In the genomic region with DNA sequence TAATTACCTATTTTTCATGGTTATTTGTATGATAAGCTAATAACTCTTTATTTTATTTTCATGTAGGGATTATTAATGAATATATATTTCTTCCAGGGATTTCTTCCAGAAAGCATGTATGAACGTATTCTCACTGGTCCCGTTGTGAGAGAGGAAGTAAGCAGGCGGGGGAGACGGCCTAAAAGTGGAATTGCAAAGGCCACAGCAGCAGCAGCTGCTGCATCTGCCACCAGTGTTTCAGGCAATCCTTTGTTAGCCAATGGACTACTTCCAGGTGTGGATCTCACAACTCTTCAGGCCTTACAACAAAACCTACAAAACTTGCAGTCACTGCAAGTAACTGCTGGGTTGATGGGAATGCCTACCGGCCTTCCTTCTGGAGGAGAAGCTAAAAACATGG, we compare ENCODE assay signal across 25 cellular contexts.
DNase-seq lines count a peak whose midpoint lies in the region; ATAC-seq lines count a peak whose summit lies in the region.
"Had no signal": no experiment of that assay in that cellular context is flagged by ENCODE, and none has a peak within 500 bp of the region (broad histone marks: within the 10 kb centered on the region; RNA-seq: fewer than 3 reads in every experiment).

No MANE protein-coding gene starts in this region.

- H3K9me3 Mint-ChIP-seq in activated CD4-positive, alpha-beta T cell treated with anti-CD3 and anti-CD28 coated beads, Interleukin-2, amount 10 ng/mL, durations not matched to agents 24 days and 14 days = no peaks in the 10 kb centered on the region
- H3K9me3 Mint-ChIP-seq: CD8-positive, alpha-beta T cell; HFFc6 had no signal

- DNase-seq in Kasumi-1 (lab: John Stamatoyannopoulos, UW) (peak; percentile 38 to 49), MV-4-11 (lab: John Stamatoyannopoulos, UW) (peak; percentile 66), globus pallidus (ENCODE audit: low spot score) (peak; percentile 7), H7 (no peak), iPS-NIHi7 (ENCODE audit: extremely low spot score) (no peak)
- no peak for DNase-seq in activated CD4-positive, alpha-beta T cell treated with anti-CD3 and anti-CD28 coated beads, Interleukin-2, amount 10 ng/mL, durations not matched to agents 24 days and 14 days
- DNase-seq: C1 segment of cervical spinal cord; Caco-2; CD8-positive, alpha-beta T cell; DMS 273 treated with DMSO at 0.1 percent for 48 hours; DMS79; EL; GDM1; HFFc6; NCI-H1694; NCI-H2081; NCI-H2227 treated with DMSO at 0.1 percent for 48 hours; NCI-H526 treated with DMSO at 0.1 percent for 48 hours; SHP77; T-cell had no signal

- no peak overlapping the region for H3K27ac Mint-ChIP-seq in activated CD4-positive, alpha-beta T cell treated with anti-CD3 and anti-CD28 coated beads, Interleukin-2, amount 10 ng/mL, durations not matched to agents 24 days and 14 days
- H3K27ac Mint-ChIP-seq: CD8-positive, alpha-beta T cell; HFFc6; IgD-negative memory B cell; T-cell had no signal

- intact Hi-C loops in activated CD4-positive, alpha-beta T cell treated with anti-CD3 and anti-CD28 coated beads, Interleukin-2, amount 10 ng/mL, durations not matched to agents 24 days and 14 days (cut with micrococcal nuclease) = no loop called here

- H3K36me3 Mint-ChIP-seq in activated CD4-positive, alpha-beta T cell treated with anti-CD3 and anti-CD28 coated beads, Interleukin-2, amount 10 ng/mL, durations not matched to agents 24 days and 14 days (ENCODE audit: low read depth) = peaks cover 12% of the 10 kb centered on the region

- H3K4me3 Mint-ChIP-seq in activated CD4-positive, alpha-beta T cell treated with anti-CD3 and anti-CD28 coated beads, Interleukin-2, amount 10 ng/mL, durations not matched to agents 24 days and 14 days = no peak overlapping the region
- H3K4me3 Mint-ChIP-seq: CD8-positive, alpha-beta T cell; HFFc6; T-cell had no signal

- no peaks in the 10 kb centered on the region for H3K27me3 ChIP-seq in H7 (ENCODE audit: control insufficient read depth, insufficient read depth, low read length)

- H3K4me1 Mint-ChIP-seq in activated CD4-positive, alpha-beta T cell treated with anti-CD3 and anti-CD28 coated beads, Interleukin-2, amount 10 ng/mL, durations not matched to agents 24 days and 14 days = no peaks in the 10 kb centered on the region
- H3K4me1 Mint-ChIP-seq: IgD-negative memory B cell, T-cell had no signal

- H3K4me3 ChIP-seq in H7 (ENCODE audit: insufficient read depth, low read depth, low read length) = no peak overlapping the region
- H3K4me3 ChIP-seq: GM12878, HAP-1 had no signal

- no peaks in the 10 kb centered on the region for H3K27me3 Mint-ChIP-seq in activated CD4-positive, alpha-beta T cell treated with anti-CD3 and anti-CD28 coated beads, Interleukin-2, amount 10 ng/mL, durations not matched to agents 24 days and 14 days
- H3K27me3 Mint-ChIP-seq: IgD-negative memory B cell, T-cell had no signal

- no peak for ATAC-seq in GM19035 (IDR thresholded peaks at IDR 0.05; ENCODE audit: unreplicated experiment)
- ATAC-seq: CD8-positive, alpha-beta T cell; GM12878; Panc1; T-cell had no signal

- H3K36me3 ChIP-seq in H7 (replicated peaks; ENCODE audit: control insufficient read depth, insufficient read depth, low read length) = peaks cover 7% of the 10 kb centered on the region

Comparison
In these comparisons a context has a peak if more than half of its experiments do, and no peak if none do; other contexts are left out.
1. DNase-seq: peak in Kasumi-1 (2 of 2), MV-4-11 (single experiment) and globus pallidus (single experiment); none in H7 (single experiment), iPS-NIHi7 (single experiment) and activated CD4-positive, alpha-beta T cell treated with anti-CD3 and anti-CD28 coated beads, Interleukin-2, amount 10 ng/mL, durations not matched to agents 24 days and 14 days (single experiment).